1 cellular context compared by ENCODE assay signal in the genomic region with DNA sequence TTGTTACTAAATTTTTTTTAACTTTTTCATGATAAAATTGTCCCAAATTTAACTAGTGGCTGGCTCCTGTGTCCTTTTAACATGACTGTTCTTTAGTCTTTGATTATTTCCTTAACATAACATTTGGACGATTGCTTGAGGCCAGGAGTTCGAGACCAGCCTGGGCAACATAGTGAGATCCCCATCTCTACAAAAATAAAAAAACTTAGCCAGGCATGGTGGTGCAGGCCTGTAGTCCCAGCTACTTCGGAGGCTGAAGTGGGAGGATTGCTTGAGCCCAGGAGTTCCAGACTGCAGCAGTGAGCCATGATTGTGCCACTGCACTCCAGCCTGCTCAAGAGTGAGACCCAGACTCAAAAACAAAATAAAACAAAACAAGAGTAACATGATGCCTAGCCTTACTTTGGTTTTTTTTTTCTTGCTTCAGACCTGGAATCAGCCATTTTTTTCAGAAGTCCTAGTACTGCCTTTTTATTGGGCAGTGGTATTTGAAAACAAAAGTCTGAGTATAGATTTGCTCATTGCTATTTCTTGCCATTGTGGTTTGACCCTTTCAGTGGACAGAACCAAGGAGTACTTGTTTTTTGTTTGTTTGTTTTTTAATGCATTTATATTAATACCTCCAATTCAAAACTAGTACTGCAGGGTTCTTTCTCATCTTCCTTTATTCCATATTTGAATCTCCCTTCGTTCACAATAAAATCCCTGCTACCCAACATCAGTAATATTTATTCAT.
TF ChIP-seq lines count a peak whose summit lies in the region.

No MANE protein-coding gene starts in this region.

TF ChIP-seq in H1, 55 proteins besides CTCF, POLR2A, EP300 and RAD21 (continued from another document):
- no peak for TF ChIP-seq TBP (IDR thresholded peaks at IDR 0.05; ENCODE audit: low read depth, low read length)
- TF ChIP-seq CEBPB (IDR thresholded peaks at IDR 0.05; ENCODE audit: low read depth, low read length) = no peak
- no peak for TF ChIP-seq CHD7 (IDR thresholded peaks at IDR 0.05; ENCODE audit: insufficient replicate concordance, low read length)
- TF ChIP-seq, protein P1, sequence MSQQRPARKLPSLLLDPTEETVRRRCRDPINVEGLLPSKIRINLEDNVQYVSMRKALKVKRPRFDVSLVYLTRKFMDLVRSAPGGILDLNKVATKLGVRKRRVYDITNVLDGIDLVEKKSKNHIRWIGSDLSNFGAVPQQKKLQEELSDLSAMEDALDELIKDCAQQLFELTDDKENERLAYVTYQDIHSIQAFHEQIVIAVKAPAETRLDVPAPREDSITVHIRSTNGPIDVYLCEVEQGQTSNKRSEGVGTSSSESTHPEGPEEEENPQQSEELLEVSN (IDR thresholded peaks at IDR 0.05) = no peak
- TF ChIP-seq CTBP2 (IDR thresholded peaks at IDR 0.05; ENCODE audit: borderline replicate concordance, insufficient read depth, insufficient read length, low read length) = no peak
- TF ChIP-seq, protein P2, sequence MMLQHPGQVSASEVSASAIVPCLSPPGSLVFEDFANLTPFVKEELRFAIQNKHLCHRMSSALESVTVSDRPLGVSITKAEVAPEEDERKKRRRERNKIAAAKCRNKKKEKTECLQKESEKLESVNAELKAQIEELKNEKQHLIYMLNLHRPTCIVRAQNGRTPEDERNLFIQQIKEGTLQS (IDR thresholded peaks at IDR 0.05; ENCODE audit: insufficient read depth, low read depth, low read length) = no peak
- TF ChIP-seq SAP30 (IDR thresholded peaks at IDR 0.05; ENCODE audit: insufficient read depth, insufficient replicate concordance, low read length) = no peak
- TF ChIP-seq GTF2F1 (IDR thresholded peaks at IDR 0.05; ENCODE audit: borderline replicate concordance, low read depth, low read length) = no peak
